ENCODE assay signal across 22 cellular contexts in genomic region chr19:10467104-10467706, GRCh38. TPM values are rescaled to one million over a fixed set of nuclear protein-coding genes. Genes with fewer than 3 reads are reported as not detected.
DNase-seq lines count a peak whose midpoint lies in the region; ATAC-seq and TF ChIP-seq lines count a peak whose summit lies in the region.
"Had no signal": no experiment of that assay in that cellular context is flagged by ENCODE, and none has a peak within 500 bp of the region (broad histone marks: within the 10 kb centered on the region; RNA-seq: fewer than 3 reads in every experiment).

No MANE protein-coding gene starts in this region.

- H3K27ac ChIP-seq in Panc1 (ENCODE audit: low read length) (no peak overlapping the region), neural progenitor cell (no peak overlapping the region)
- H3K27ac ChIP-seq: GM23248, RWPE1 had no signal

- ATAC-seq in Panc1 (peak; percentile 58; the same call in 1 of the 2 replicates), natural killer cell (no peak)
- ATAC-seq in stimulated activated naive B cell treated with anti-CD40 and anti-IgM and Interleukin-4, amounts not matched to agents 10 μg/mL and 1 μg/mL and 100 μg/mL, for 72 hours (replicated peaks): no peak
- ATAC-seq: GM12878, HepG2, K562 had no signal

- H3K9ac ChIP-seq in neural progenitor cell: no peak overlapping the region
- H3K9ac ChIP-seq: GM23248 had no signal

- H3K4me2 ChIP-seq in neural progenitor cell: no peak overlapping the region

- H3K36me3 ChIP-seq in H7 (replicated peaks; ENCODE audit: control insufficient read depth, insufficient read depth, low read length) (peaks cover 1% of the 10 kb centered on the region), Panc1 (ENCODE audit: control insufficient read depth, insufficient read depth, low read length) (no peaks in the 10 kb centered on the region), neural progenitor cell (no peaks in the 10 kb centered on the region)

- DNase-seq in activated naive CD4-positive, alpha-beta T cell (lab: John Stamatoyannopoulos, UW): no peak
- peak; percentile 62 for DNase-seq in H7
- no peak for DNase-seq in Panc1 (ENCODE audit: low read depth, low spot score)
- no peak for DNase-seq in neural progenitor cell (ENCODE audit: low spot score)
- no peak for DNase-seq in GOT3 (lab: John Stamatoyannopoulos, UW)
- DNase-seq in natural killer cell: no peak
- no peak for DNase-seq in stimulated activated naive B cell treated with anti-CD40 and anti-IgM and Interleukin-4, amounts not matched to agents 10 μg/mL and 1 μg/mL and 100 μg/mL, for 72 hours
- DNase-seq: 8988T; ACHN; CD4-positive, alpha-beta T cell; EL; GDM1; GM23248; Kasumi-1; NCI-H2029; NCI-H446 treated with DMSO at 0.1 percent for 48 hours; NCI-H526 treated with DMSO at 0.1 percent for 48 hours had no signal

- no peaks in the 10 kb centered on the region for H3K27me3 Mint-ChIP-seq in activated naive CD4-positive, alpha-beta T cell treated with anti-CD3 and anti-CD28 coated beads, Interleukin-2, amount 50 U/mL, for 24 hours
- peaks cover 3% of the 10 kb centered on the region for H3K27me3 Mint-ChIP-seq in neural progenitor cell (ENCODE audit: insufficient read depth, low read depth)
- H3K27me3 Mint-ChIP-seq in natural killer cell (ENCODE audit: low read depth in 2 of 2): no peaks in the 10 kb centered on the region
- peaks cover 11 to 21% of the 10 kb centered on the region in 2 donors for H3K27me3 Mint-ChIP-seq in stimulated activated naive B cell treated with anti-CD40 and anti-IgM and Interleukin-4, amounts not matched to agents 10 μg/mL and 1 μg/mL and 100 μg/mL, for 72 hours
- H3K27me3 Mint-ChIP-seq: CD4-positive, alpha-beta T cell had no signal

- H4K20me1 ChIP-seq in neural progenitor cell (ENCODE audit: low read depth): no peaks in the 10 kb centered on the region

- H3K9me3 ChIP-seq in Panc1 (ENCODE audit: control insufficient read depth, insufficient read depth, low read depth, low read length): no peaks in the 10 kb centered on the region
- no peaks in the 10 kb centered on the region for H3K9me3 ChIP-seq in neural progenitor cell (ENCODE audit: low read depth)

- BruUV-seq in Panc1 (replicated peaks; lab: Mats Ljungman, UMichigan): no TSS peak

- H3K4me1 ChIP-seq in Panc1 (ENCODE audit: control insufficient read depth, insufficient read depth, low read length): no peaks in the 10 kb centered on the region
- peaks cover 21% of the 10 kb centered on the region for H3K4me1 ChIP-seq in neural progenitor cell

- no peaks in the 10 kb centered on the region for H3K79me2 ChIP-seq in neural progenitor cell (ENCODE audit: low read depth)

- in situ Hi-C loops in Panc1 (cut with HindIII; ENCODE audit: low pct_unique_long_range_greater_than_20kb, low sequenced_read_pairs): no loop called here

- H2AFZ ChIP-seq in neural progenitor cell (replicated peaks): no peak overlapping the region
- H2AFZ ChIP-seq: GM23248 had no signal

- H3K27me3 ChIP-seq in H7 (ENCODE audit: control insufficient read depth, insufficient read depth, low read length) (peaks cover 2% of the 10 kb centered on the region; the same call in 1 of the 2 replicates), Panc1 (ENCODE audit: control insufficient read depth, insufficient read depth, low read length) (no peaks in the 10 kb centered on the region), neural progenitor cell (peaks cover 5% of the 10 kb centered on the region)

- TF ChIP-seq CTCF in Panc1 (IDR thresholded peaks at IDR 0.05) (no peak), neural progenitor cell (IDR thresholded peaks at IDR 0.05) (no peak), natural killer cell (IDR thresholded peaks at IDR 0.05) (no peak)

- no peaks in the 10 kb centered on the region for H3F3A ChIP-seq in neural progenitor cell (ENCODE audit: low read depth)

- H3K27ac Mint-ChIP-seq in activated naive CD4-positive, alpha-beta T cell treated with anti-CD3 and anti-CD28 coated beads, Interleukin-2, amount 50 U/mL, for 24 hours: peak overlapping the region; percentile 27
- peak overlapping the region; percentile 90 for H3K27ac Mint-ChIP-seq in neural progenitor cell
- H3K27ac Mint-ChIP-seq in natural killer cell: no peak overlapping the region
- no peak overlapping the region for H3K27ac Mint-ChIP-seq in stimulated activated naive B cell treated with anti-CD40 and anti-IgM and Interleukin-4, amounts not matched to agents 10 μg/mL and 1 μg/mL and 100 μg/mL, for 72 hours
- H3K27ac Mint-ChIP-seq: CD4-positive, alpha-beta T cell had no signal

- no peaks in the 10 kb centered on the region for H3K9me3 Mint-ChIP-seq in activated naive CD4-positive, alpha-beta T cell treated with anti-CD3 and anti-CD28 coated beads, Interleukin-2, amount 50 U/mL, for 24 hours
- H3K9me3 Mint-ChIP-seq in neural progenitor cell (no peaks in the 10 kb centered on the region), natural killer cell (no peaks in the 10 kb centered on the region)
- H3K9me3 Mint-ChIP-seq in stimulated activated naive B cell treated with anti-CD40 and anti-IgM and Interleukin-4, amounts not matched to agents 10 μg/mL and 1 μg/mL and 100 μg/mL, for 72 hours: no peaks in the 10 kb centered on the region
- H3K9me3 Mint-ChIP-seq: CD4-positive, alpha-beta T cell had no signal

- no peaks in the 10 kb centered on the region for H3K36me3 Mint-ChIP-seq in activated naive CD4-positive, alpha-beta T cell treated with anti-CD3 and anti-CD28 coated beads, Interleukin-2, amount 50 U/mL, for 24 hours
- H3K36me3 Mint-ChIP-seq in neural progenitor cell: no peaks in the 10 kb centered on the region
- no peaks in the 10 kb centered on the region for H3K36me3 Mint-ChIP-seq in natural killer cell
- peaks cover 36 to 42% of the 10 kb centered on the region in 2 donors for H3K36me3 Mint-ChIP-seq in stimulated activated naive B cell treated with anti-CD40 and anti-IgM and Interleukin-4, amounts not matched to agents 10 μg/mL and 1 μg/mL and 100 μg/mL, for 72 hours

- H3K4me3 Mint-ChIP-seq in activated naive CD4-positive, alpha-beta T cell treated with anti-CD3 and anti-CD28 coated beads, Interleukin-2, amount 50 U/mL, for 24 hours: no peak overlapping the region
- no peak overlapping the region for H3K4me3 Mint-ChIP-seq in neural progenitor cell
- H3K4me3 Mint-ChIP-seq in natural killer cell: no peak overlapping the region
- no peak overlapping the region for H3K4me3 Mint-ChIP-seq in stimulated activated naive B cell treated with anti-CD40 and anti-IgM and Interleukin-4, amounts not matched to agents 10 μg/mL and 1 μg/mL and 100 μg/mL, for 72 hours
- H3K4me3 Mint-ChIP-seq: CD4-positive, alpha-beta T cell had no signal

- intact Hi-C loops in Panc1 (cut with micrococcal nuclease; ENCODE audit: unreplicated experiment): no loop called here
- intact Hi-C loops in natural killer cell (cut with micrococcal nuclease): no loop called here

- H3K4me1 Mint-ChIP-seq in activated naive CD4-positive, alpha-beta T cell treated with anti-CD3 and anti-CD28 coated beads, Interleukin-2, amount 50 U/mL, for 24 hours: no peaks in the 10 kb centered on the region
- H3K4me1 Mint-ChIP-seq in neural progenitor cell: peaks cover 16% of the 10 kb centered on the region
- H3K4me1 Mint-ChIP-seq in natural killer cell: peaks cover 0 to 6% of the 10 kb centered on the region in 2 donors
- H3K4me1 Mint-ChIP-seq in stimulated activated naive B cell treated with anti-CD40 and anti-IgM and Interleukin-4, amounts not matched to agents 10 μg/mL and 1 μg/mL and 100 μg/mL, for 72 hours: peaks cover 1 to 7% of the 10 kb centered on the region in 2 donors

- H3K4me3 ChIP-seq in H7 (ENCODE audit: insufficient read depth, low read depth, low read length): no peak overlapping the region
- H3K4me3 ChIP-seq in Panc1 (ENCODE audit: low read depth in 2 of 2, low read length in 2 of 2): no peak overlapping the region
- H3K4me3 ChIP-seq in neural progenitor cell: no peak overlapping the region
- H3K4me3 ChIP-seq: GM12878, GM23248, K562 had no signal

- POLR2A ChIA-PET in Panc1 (lab: Charles Lee): no interaction called here

- CTCF ChIA-PET in Panc1 (lab: Charles Lee): no interaction called here

RNA-seq across cellular contexts. Expression of gene KEAP1, which starts 36.0 kb away (rescaled TPM):
- 80.2 and 82.3 TPM in 2 replicates for total RNA-seq in H7 (2014; rRNA removed; shearing (Covaris generic))
- total RNA-seq in Panc1 (2021; ENCODE audit: unreplicated experiment) (102 TPM), neural progenitor cell (ENCODE audit: low replicate concordance) (25.2 and 41.7 TPM in 2 replicates), natural killer cell (10 to 100 TPM; 28.1 to 39.4 (median 34.6) TPM)
- polyA plus RNA-seq in Panc1 (2012; ENCODE audit: insufficient read length): 153 TPM

RNA-seq across cellular contexts. Expression of gene PDE4A, which starts 46.9 kb away (rescaled TPM):
- total RNA-seq in H7 (2014; rRNA removed; shearing (Covaris generic)): 2.3 and 2.6 TPM in 2 replicates
- total RNA-seq in Panc1 (2021; ENCODE audit: unreplicated experiment) (25.8 TPM), neural progenitor cell (ENCODE audit: low replicate concordance) (0.37 and 1.5 TPM in 2 replicates), natural killer cell (10 to 100 TPM; 34.2 to 46.2 (median 44.9) TPM)
- 23.8 TPM for polyA plus RNA-seq in Panc1 (2012; ENCODE audit: insufficient read length)

RNA-seq across cellular contexts. Expression of gene S1PR5, which starts 50.0 kb away (rescaled TPM):
- total RNA-seq in H7 (2014; rRNA removed; shearing (Covaris generic)): 14.7 and 16.1 TPM in 2 replicates
- total RNA-seq in Panc1 (2021; ENCODE audit: unreplicated experiment) (3.4 TPM), neural progenitor cell (ENCODE audit: low replicate concordance) (0.15 and 1.1 TPM in 2 replicates), natural killer cell (100 to 1,000 TPM; 307 to 433 (median 368) TPM)
- polyA plus RNA-seq in Panc1 (2012; ENCODE audit: insufficient read length): 3.9 TPM
- total RNA-seq: GM12878, HepG2 had no signal

Comparison
In these comparisons a context has a peak if more than half of its experiments do, and no peak if none do; other contexts are left out.
1. H3K27ac Mint-ChIP-seq: peak in activated naive CD4-positive, alpha-beta T cell treated with anti-CD3 and anti-CD28 coated beads, Interleukin-2, amount 50 U/mL, for 24 hours (single experiment) and neural progenitor cell (single experiment); none in natural killer cell (0 of 2) and stimulated activated naive B cell treated with anti-CD40 and anti-IgM and Interleukin-4, amounts not matched to agents 10 μg/mL and 1 μg/mL and 100 μg/mL, for 72 hours (single experiment).
2. RNA of gene S1PR5, which starts 50.0 kb away (total RNA-seq): 307 to 433 TPM in natural killer cell; 14.7 to 16.1 TPM in H7, 3.4 TPM in Panc1 (single experiment) and 0.15 to 1.1 TPM in neural progenitor cell; every median in the first group is over 10 times any median in the second.